In the genomic region with DNA sequence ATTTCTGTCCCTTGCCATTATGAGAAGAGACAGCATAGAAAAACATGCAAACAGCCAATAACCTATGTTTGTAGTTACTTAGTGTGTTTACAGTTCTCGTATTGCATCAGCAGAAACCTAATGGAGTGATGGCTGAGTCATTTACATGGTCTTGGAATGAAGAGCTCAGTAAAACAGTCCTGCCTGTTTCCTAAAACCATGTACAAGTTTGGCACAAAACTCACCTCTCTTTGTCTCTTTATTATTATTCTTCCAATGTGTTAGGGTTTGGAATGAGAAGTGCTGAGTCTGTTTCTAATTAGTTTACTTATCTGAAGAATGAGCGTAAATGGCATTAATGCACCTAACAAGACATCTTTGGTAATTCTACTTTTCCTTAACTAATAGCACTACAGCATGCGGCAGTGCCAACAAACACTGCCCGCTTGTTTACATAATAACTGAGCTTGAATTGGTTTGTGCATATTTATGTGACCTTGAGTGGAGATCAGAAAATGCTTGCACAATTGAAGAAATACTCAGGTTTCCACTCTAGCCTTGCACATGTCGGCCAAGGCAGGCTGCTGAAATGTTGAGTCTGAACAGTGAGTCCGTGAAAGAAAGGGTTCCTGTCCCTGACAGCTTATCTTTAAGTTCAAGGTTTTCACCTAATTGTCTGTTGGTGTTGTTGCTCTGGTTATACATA, we compare ENCODE assay signal across 10 cellular contexts.
DNase-seq lines count a peak whose midpoint lies in the region; ATAC-seq and TF ChIP-seq lines count a peak whose summit lies in the region.
"Had no signal": no experiment of that assay in that cellular context is flagged by ENCODE, and none has a peak within 500 bp of the region (broad histone marks: within the 10 kb centered on the region; RNA-seq: fewer than 3 reads in every experiment).

No MANE protein-coding gene starts in this region.

- 40 to 65% methylated on average over 6 of the region's 6 CpGs for WGBS in lung, 2 donors

- H3K4me1 Mint-ChIP-seq in activated T-cell treated with anti-CD3 and anti-CD28 coated beads, Interleukin-2, amount 50 U/mL, for 24 hours (ENCODE audit: low read depth), result no peaks in the 10 kb centered on the region
- no peaks in the 10 kb centered on the region for H3K4me1 Mint-ChIP-seq in T-helper 2 cell treated with Interferon-gamma antibody and Interleukin-4, amounts not matched to agents 5 μg/mL and 100 μg/mL, for 36 hours (ENCODE audit: low read depth)

- H3K27me3 ChIP-seq in lung (ENCODE audit: control insufficient read depth, insufficient read depth) (no peaks in the 10 kb centered on the region), Peyer's patch (no peaks in the 10 kb centered on the region)

- H3K4me3 ChIP-seq in AG10803 (ENCODE audit: low read length) (no peak overlapping the region), lung (no peak overlapping the region), Peyer's patch (no peak overlapping the region)

- no peak for TF ChIP-seq POLR2A in Peyer's patch (IDR thresholded peaks at IDR 0.05)

- DNase-seq in AG10803 (ENCODE audit: low read depth), result peak; percentile 50
- peak; percentile 31 for DNase-seq in NCI-H1092 treated with DMSO at 0.1 percent for 48 hours (lab: John Stamatoyannopoulos, UW)
- DNase-seq in brain pericyte (ENCODE audit: low read depth, low spot score), result peak; percentile 11
- DNase-seq in lung (ENCODE audit: low spot score), result no peak
- no peak for DNase-seq in activated T-cell treated with anti-CD3 and anti-CD28 coated beads, Interleukin-2, amount 50 U/mL, for 24 hours
- DNase-seq in stimulated activated CD4-positive, alpha-beta T cell treated with anti-CD3 and anti-CD28 coated beads, Interleukin-2, amount 100 ng/mL, for 48 hours, result no peak
- no peak for DNase-seq in T-helper 2 cell treated with Interferon-gamma antibody and Interleukin-4, amounts not matched to agents 5 μg/mL and 100 μg/mL, for 36 hours (ENCODE audit: low spot score)
- DNase-seq in Peyer's patch, result no peak
- DNase-seq: activated naive CD4-positive, alpha-beta T cell had no signal

- H3K36me3 Mint-ChIP-seq in activated T-cell treated with anti-CD3 and anti-CD28 coated beads, Interleukin-2, amount 50 U/mL, for 24 hours (ENCODE audit: low read depth), result no peaks in the 10 kb centered on the region
- H3K36me3 Mint-ChIP-seq in T-helper 2 cell treated with Interferon-gamma antibody and Interleukin-4, amounts not matched to agents 5 μg/mL and 100 μg/mL, for 36 hours (ENCODE audit: low read depth), result no peaks in the 10 kb centered on the region

- peaks cover 2% of the 10 kb centered on the region for H3K9me3 Mint-ChIP-seq in activated T-cell treated with anti-CD3 and anti-CD28 coated beads, Interleukin-2, amount 50 U/mL, for 24 hours
- H3K9me3 Mint-ChIP-seq in T-helper 2 cell treated with Interferon-gamma antibody and Interleukin-4, amounts not matched to agents 5 μg/mL and 100 μg/mL, for 36 hours, result peaks cover 14% of the 10 kb centered on the region

- peak; percentile 68 for ATAC-seq in lung (ENCODE audit: insufficient read depth, low FRiP score)
- ATAC-seq: Panc1 had no signal

- no peak overlapping the region for H3K4me3 Mint-ChIP-seq in activated T-cell treated with anti-CD3 and anti-CD28 coated beads, Interleukin-2, amount 50 U/mL, for 24 hours
- H3K4me3 Mint-ChIP-seq in T-helper 2 cell treated with Interferon-gamma antibody and Interleukin-4, amounts not matched to agents 5 μg/mL and 100 μg/mL, for 36 hours, result no peak overlapping the region

- H3K27ac Mint-ChIP-seq in activated T-cell treated with anti-CD3 and anti-CD28 coated beads, Interleukin-2, amount 50 U/mL, for 24 hours, result no peak overlapping the region
- no peak overlapping the region for H3K27ac Mint-ChIP-seq in T-helper 2 cell treated with Interferon-gamma antibody and Interleukin-4, amounts not matched to agents 5 μg/mL and 100 μg/mL, for 36 hours

- H3K27me3 Mint-ChIP-seq in activated T-cell treated with anti-CD3 and anti-CD28 coated beads, Interleukin-2, amount 50 U/mL, for 24 hours, result no peaks in the 10 kb centered on the region
- H3K27me3 Mint-ChIP-seq in T-helper 2 cell treated with Interferon-gamma antibody and Interleukin-4, amounts not matched to agents 5 μg/mL and 100 μg/mL, for 36 hours (ENCODE audit: low read depth), result no peaks in the 10 kb centered on the region

- H3K27ac ChIP-seq in lung (ENCODE audit: low read depth in 1 of 2, low read length in 1 of 2) (no peak overlapping the region), Peyer's patch (no peak overlapping the region)

- no peaks in the 10 kb centered on the region for H3K36me3 ChIP-seq in lung (ENCODE audit: control insufficient read depth in 2 of 2, insufficient read depth in 2 of 2, low read length in 2 of 2)
- H3K36me3 ChIP-seq in Peyer's patch, result no peaks in the 10 kb centered on the region

- H3K4me1 ChIP-seq in lung (ENCODE audit: control insufficient read depth in 2 of 2, insufficient read depth in 2 of 2, low read length in 2 of 2) (no peaks in the 10 kb centered on the region), Peyer's patch (no peaks in the 10 kb centered on the region)

- no peaks in the 10 kb centered on the region for H3K9me3 ChIP-seq in lung (ENCODE audit: control insufficient read depth in 2 of 2, insufficient read depth in 1 of 2, low read length in 1 of 2)
- H3K9me3 ChIP-seq in Peyer's patch, result no peaks in the 10 kb centered on the region

- TF ChIP-seq CTCF in AG10803 (conservative IDR thresholded peaks at IDR 0.05; ENCODE audit: low read length), result no peak
- no peak for TF ChIP-seq CTCF in lung (IDR thresholded peaks at IDR 0.05; ENCODE audit: control extremely low read depth, extremely low read depth)
- TF ChIP-seq CTCF in Peyer's patch (IDR thresholded peaks at IDR 0.05), result no peak

Comparison
In these comparisons a context has a peak if more than half of its experiments do, and no peak if none do; other contexts are left out.
1. DNase-seq: peak in AG10803 (single experiment), NCI-H1092 treated with DMSO at 0.1 percent for 48 hours (single experiment) and brain pericyte (single experiment); none in lung (single experiment), activated T-cell treated with anti-CD3 and anti-CD28 coated beads, Interleukin-2, amount 50 U/mL, for 24 hours (single experiment), stimulated activated CD4-positive, alpha-beta T cell treated with anti-CD3 and anti-CD28 coated beads, Interleukin-2, amount 100 ng/mL, for 48 hours (0 of 2), T-helper 2 cell treated with Interferon-gamma antibody and Interleukin-4, amounts not matched to agents 5 μg/mL and 100 μg/mL, for 36 hours (single experiment) and Peyer's patch (0 of 3).